9 cellular contexts compared by ENCODE assay signal in genomic region chr5:68711311-68712200, GRCh38.
DNase-seq lines count a peak whose midpoint lies in the region; ATAC-seq and TF ChIP-seq lines count a peak whose summit lies in the region.
"Had no signal": no experiment of that assay in that cellular context is flagged by ENCODE, and none has a peak within 500 bp of the region (broad histone marks: within the 10 kb centered on the region; RNA-seq: fewer than 3 reads in every experiment).

No MANE protein-coding gene starts in this region.

- DNase-seq in DMS 273 (lab: John Stamatoyannopoulos, UW; ENCODE audit: unreplicated experiment) (peak; percentile 62), HFFc6 (no peak), LoVo (ENCODE audit: low spot score) (no peak)
- peak; percentile 6 for DNase-seq in activated naive CD8-positive, alpha-beta T cell treated with anti-CD3 and anti-CD28 coated beads, Interleukin-2, amount 50 U/mL, for 24 hours
- no peak for DNase-seq in activated CD4-positive, alpha-beta T cell treated with anti-CD3 and anti-CD28 coated beads, Interleukin-2, amount 50 U/mL, for 1 hour

- no peaks in the 10 kb centered on the region for H3K27me3 ChIP-seq in thymus (ENCODE audit: control insufficient read depth, insufficient read depth)

- no peak overlapping the region for H3K4me3 ChIP-seq in thymus (ENCODE audit: low read length)

- ATAC-seq in GM19324 (IDR thresholded peaks at IDR 0.05; ENCODE audit: low FRiP score, unreplicated experiment) (peak; percentile 76), HG03159 (IDR thresholded peaks at IDR 0.05; ENCODE audit: unreplicated experiment) (peak; percentile 97)
- peak; percentile 82 for ATAC-seq in activated naive CD8-positive, alpha-beta T cell treated with anti-CD3 and anti-CD28 coated beads, Interleukin-2, amount 50 U/mL, for 24 hours

- H3K9me3 ChIP-seq in thymus (ENCODE audit: control insufficient read depth): no peaks in the 10 kb centered on the region

- H3K36me3 ChIP-seq in thymus (ENCODE audit: control insufficient read depth, insufficient read depth): no peaks in the 10 kb centered on the region

- H3K36me3 Mint-ChIP-seq in activated naive CD8-positive, alpha-beta T cell treated with anti-CD3 and anti-CD28 coated beads, Interleukin-2, amount 50 U/mL, for 24 hours (ENCODE audit: low read depth): no peaks in the 10 kb centered on the region
- H3K36me3 Mint-ChIP-seq in HFFc6 (ENCODE audit: low read depth): no peaks in the 10 kb centered on the region

- H3K4me1 ChIP-seq in thymus (ENCODE audit: control insufficient read depth, insufficient read depth, low read length): peaks cover 7% of the 10 kb centered on the region

- H3K4me3 Mint-ChIP-seq in activated naive CD8-positive, alpha-beta T cell treated with anti-CD3 and anti-CD28 coated beads, Interleukin-2, amount 50 U/mL, for 24 hours: peak overlapping the region; percentile 48
- no peak overlapping the region for H3K4me3 Mint-ChIP-seq in HFFc6
- H3K4me3 Mint-ChIP-seq: neural crest cell had no signal

- H3K9me3 Mint-ChIP-seq in activated naive CD8-positive, alpha-beta T cell treated with anti-CD3 and anti-CD28 coated beads, Interleukin-2, amount 50 U/mL, for 24 hours: no peaks in the 10 kb centered on the region
- H3K9me3 Mint-ChIP-seq in HFFc6: no peaks in the 10 kb centered on the region; the same call in 1 of the 2 replicates

- no peaks in the 10 kb centered on the region for H3K27me3 Mint-ChIP-seq in activated naive CD8-positive, alpha-beta T cell treated with anti-CD3 and anti-CD28 coated beads, Interleukin-2, amount 50 U/mL, for 24 hours
- H3K27me3 Mint-ChIP-seq in HFFc6 (ENCODE audit: insufficient read depth): peaks cover 13% of the 10 kb centered on the region

- TF ChIP-seq CTCF in HFFc6 (IDR thresholded peaks at IDR 0.05): no peak

- peaks cover 33% of the 10 kb centered on the region for H3K4me1 Mint-ChIP-seq in activated naive CD8-positive, alpha-beta T cell treated with anti-CD3 and anti-CD28 coated beads, Interleukin-2, amount 50 U/mL, for 24 hours
- peaks cover 6% of the 10 kb centered on the region; the same call in 1 of the 2 replicates for H3K4me1 Mint-ChIP-seq in HFFc6 (ENCODE audit: low read depth)

- H3K27ac ChIP-seq in thymus (ENCODE audit: low read depth): peak overlapping the region; percentile 78

- 42% methylated on average over 6 of the region's 6 CpGs for WGBS in thymus

- H3K27ac Mint-ChIP-seq in activated naive CD8-positive, alpha-beta T cell treated with anti-CD3 and anti-CD28 coated beads, Interleukin-2, amount 50 U/mL, for 24 hours: peak overlapping the region; percentile 70
- no peak overlapping the region for H3K27ac Mint-ChIP-seq in HFFc6

Comparison
In these comparisons a context has a peak if more than half of its experiments do, and no peak if none do; other contexts are left out.
1. DNase-seq: peak in DMS 273 (single experiment) and activated naive CD8-positive, alpha-beta T cell treated with anti-CD3 and anti-CD28 coated beads, Interleukin-2, amount 50 U/mL, for 24 hours (single experiment); none in HFFc6 (single experiment), activated CD4-positive, alpha-beta T cell treated with anti-CD3 and anti-CD28 coated beads, Interleukin-2, amount 50 U/mL, for 1 hour (single experiment) and LoVo (single experiment).
2. Peak in every context shown above with its lines, with median percentiles within 50 percentile points of each other: ATAC-seq.